15 cellular contexts compared by ENCODE assay signal in genomic region chr2:12304494-12305228, GRCh38.
DNase-seq lines count a peak whose midpoint lies in the region; ATAC-seq and TF ChIP-seq lines count a peak whose summit lies in the region.
"Had no signal": no experiment of that assay in that cellular context is flagged by ENCODE, and none has a peak within 500 bp of the region (broad histone marks: within the 10 kb centered on the region; RNA-seq: fewer than 3 reads in every experiment).

No MANE protein-coding gene starts in this region.

- no peaks in the 10 kb centered on the region for H3K36me3 Mint-ChIP-seq in activated T-helper 2 cell treated with anti-CD3 and anti-CD28 coated beads, Interferon-gamma antibody, Interleukin-2, Interleukin-4, amounts not matched to agents 10 μg/mL and 5 μg/mL and 100 μg/mL, durations not matched to agents 14 hours and 24 hours and 36 hours (ENCODE audit: low read depth)
- H3K36me3 Mint-ChIP-seq: stimulated activated naive B cell treated with anti-CD40 and anti-IgM and Interleukin-4, amounts not matched to agents 10 μg/mL and 1 μg/mL and 100 μg/mL, for 72 hours; T-cell had no signal

- H3K36me3 ChIP-seq in A673 (ENCODE audit: insufficient read depth, low read length, poor library complexity, severe bottlenecking) (no peaks in the 10 kb centered on the region), SJCRH30 (no peaks in the 10 kb centered on the region)
- H3K36me3 ChIP-seq: BE2C, upper lobe of right lung had no signal

- H3K4me3 ChIP-seq in A673 (ENCODE audit: low read depth, low read length, poor library complexity, severe bottlenecking) (no peak overlapping the region), SJCRH30 (no peak overlapping the region)
- H3K4me3 ChIP-seq: upper lobe of right lung had no signal

- H3K27ac ChIP-seq in A673 (ENCODE audit: low read depth, low read length, poor library complexity, severe bottlenecking) (no peak overlapping the region), SJCRH30 (peak overlapping the region; percentile 1; the same call in 1 of the 2 replicates)
- H3K27ac ChIP-seq: upper lobe of right lung had no signal

- ATAC-seq in HG03108 (IDR thresholded peaks at IDR 0.05; ENCODE audit: unreplicated experiment) = no peak
- ATAC-seq: stimulated activated naive B cell treated with anti-CD40 and anti-IgM and Interleukin-4, amounts not matched to agents 10 μg/mL and 1 μg/mL and 100 μg/mL, for 72 hours; T-cell; upper lobe of right lung had no signal

- no peaks in the 10 kb centered on the region for H3K9me3 Mint-ChIP-seq in activated T-helper 2 cell treated with anti-CD3 and anti-CD28 coated beads, Interferon-gamma antibody, Interleukin-2, Interleukin-4, amounts not matched to agents 10 μg/mL and 5 μg/mL and 100 μg/mL, durations not matched to agents 14 hours and 24 hours and 36 hours
- H3K9me3 Mint-ChIP-seq: stimulated activated naive B cell treated with anti-CD40 and anti-IgM and Interleukin-4, amounts not matched to agents 10 μg/mL and 1 μg/mL and 100 μg/mL, for 72 hours; T-cell had no signal

- no peak for TF ChIP-seq CTCF in A673 (conservative IDR thresholded peaks at IDR 0.05; ENCODE audit: low read depth, low read length)

- H3K4me3 Mint-ChIP-seq in activated T-helper 2 cell treated with anti-CD3 and anti-CD28 coated beads, Interferon-gamma antibody, Interleukin-2, Interleukin-4, amounts not matched to agents 10 μg/mL and 5 μg/mL and 100 μg/mL, durations not matched to agents 14 hours and 24 hours and 36 hours (ENCODE audit: low read depth) = no peak overlapping the region
- H3K4me3 Mint-ChIP-seq: stimulated activated naive B cell treated with anti-CD40 and anti-IgM and Interleukin-4, amounts not matched to agents 10 μg/mL and 1 μg/mL and 100 μg/mL, for 72 hours had no signal

- H3K27me3 Mint-ChIP-seq in activated T-helper 2 cell treated with anti-CD3 and anti-CD28 coated beads, Interferon-gamma antibody, Interleukin-2, Interleukin-4, amounts not matched to agents 10 μg/mL and 5 μg/mL and 100 μg/mL, durations not matched to agents 14 hours and 24 hours and 36 hours (ENCODE audit: low read depth) = peaks cover 15% of the 10 kb centered on the region
- H3K27me3 Mint-ChIP-seq: stimulated activated naive B cell treated with anti-CD40 and anti-IgM and Interleukin-4, amounts not matched to agents 10 μg/mL and 1 μg/mL and 100 μg/mL, for 72 hours; T-cell had no signal

- DNase-seq in A673 (ENCODE audit: low spot score) (peak; percentile 45), EH (ENCODE audit: low read depth) (peak; percentile 14), SJCRH30 (peak; percentile 17 to 60), fibroblast of the conjunctiva (ENCODE audit: low read depth) (peak; percentile 47), cerebellar nuclear complex (lab: John Stamatoyannopoulos, UW) (no peak), SIG-M5 (lab: John Stamatoyannopoulos, UW) (no peak)
- no peak for DNase-seq in activated T-helper 2 cell treated with anti-CD3 and anti-CD28 coated beads, Interferon-gamma antibody, Interleukin-2, Interleukin-4, amounts not matched to agents 10 μg/mL and 5 μg/mL and 100 μg/mL, durations not matched to agents 14 hours and 24 hours and 36 hours (ENCODE audit: low spot score)
- DNase-seq: BE2C; DMS153; effector memory CD4-positive, alpha-beta T cell; NCI-H1417 treated with DMSO at 0.1 percent for 48 hours; stimulated activated naive B cell treated with anti-CD40 and anti-IgM and Interleukin-4, amounts not matched to agents 10 μg/mL and 1 μg/mL and 100 μg/mL, for 72 hours; T-cell; upper lobe of right lung had no signal

- CTCF ChIA-PET in A673 (lab: Charles Lee) = no interaction called here

- H3K9me3 ChIP-seq in A673 (ENCODE audit: low read depth, low read length, poor library complexity, severe bottlenecking) (no peaks in the 10 kb centered on the region), SJCRH30 (replicated peaks) (no peaks in the 10 kb centered on the region)
- H3K9me3 ChIP-seq: BE2C, upper lobe of right lung had no signal

- no TSS peak for BruUV-seq in A673 (replicated peaks; lab: Mats Ljungman, UMichigan)

- H3K4me1 ChIP-seq in A673 (ENCODE audit: insufficient read depth, low read length, poor library complexity, severe bottlenecking) (no peaks in the 10 kb centered on the region), SJCRH30 (peaks cover 35% of the 10 kb centered on the region)
- H3K4me1 ChIP-seq: BE2C had no signal

- intact Hi-C loops in A673 (cut with micrococcal nuclease; ENCODE audit: unreplicated experiment) = no loop called here
- intact Hi-C loops in activated T-helper 2 cell treated with anti-CD3 and anti-CD28 coated beads, Interferon-gamma antibody, Interleukin-2, Interleukin-4, amounts not matched to agents 10 μg/mL and 5 μg/mL and 100 μg/mL, durations not matched to agents 14 hours and 24 hours and 36 hours (cut with micrococcal nuclease) = no loop called here

- H3K4me1 Mint-ChIP-seq in activated T-helper 2 cell treated with anti-CD3 and anti-CD28 coated beads, Interferon-gamma antibody, Interleukin-2, Interleukin-4, amounts not matched to agents 10 μg/mL and 5 μg/mL and 100 μg/mL, durations not matched to agents 14 hours and 24 hours and 36 hours (ENCODE audit: low read depth) = peaks cover 48% of the 10 kb centered on the region

- H3K27ac Mint-ChIP-seq in activated T-helper 2 cell treated with anti-CD3 and anti-CD28 coated beads, Interferon-gamma antibody, Interleukin-2, Interleukin-4, amounts not matched to agents 10 μg/mL and 5 μg/mL and 100 μg/mL, durations not matched to agents 14 hours and 24 hours and 36 hours = no peak overlapping the region
- H3K27ac Mint-ChIP-seq: stimulated activated naive B cell treated with anti-CD40 and anti-IgM and Interleukin-4, amounts not matched to agents 10 μg/mL and 1 μg/mL and 100 μg/mL, for 72 hours had no signal

- POLR2A ChIA-PET in A673 (lab: Charles Lee; ENCODE audit: low non-redundant PET) = no interaction called here

- H3K27me3 ChIP-seq in A673 (replicated peaks; ENCODE audit: insufficient read depth, low read depth, low read length, poor library complexity) = no peaks in the 10 kb centered on the region
- H3K27me3 ChIP-seq in SJCRH30 = no peaks in the 10 kb centered on the region
- H3K27me3 ChIP-seq: BE2C, upper lobe of right lung had no signal

Comparison
In these comparisons a context has a peak if more than half of its experiments do, and no peak if none do; other contexts are left out.
1. DNase-seq: peak in A673 (single experiment), EH (single experiment), SJCRH30 (2 of 2) and fibroblast of the conjunctiva (single experiment); none in activated T-helper 2 cell treated with anti-CD3 and anti-CD28 coated beads, Interferon-gamma antibody, Interleukin-2, Interleukin-4, amounts not matched to agents 10 μg/mL and 5 μg/mL and 100 μg/mL, durations not matched to agents 14 hours and 24 hours and 36 hours (single experiment), cerebellar nuclear complex (0 of 2) and SIG-M5 (single experiment).